Comparison of ENCODE assay signal across 20 cellular contexts in the genomic region with DNA sequence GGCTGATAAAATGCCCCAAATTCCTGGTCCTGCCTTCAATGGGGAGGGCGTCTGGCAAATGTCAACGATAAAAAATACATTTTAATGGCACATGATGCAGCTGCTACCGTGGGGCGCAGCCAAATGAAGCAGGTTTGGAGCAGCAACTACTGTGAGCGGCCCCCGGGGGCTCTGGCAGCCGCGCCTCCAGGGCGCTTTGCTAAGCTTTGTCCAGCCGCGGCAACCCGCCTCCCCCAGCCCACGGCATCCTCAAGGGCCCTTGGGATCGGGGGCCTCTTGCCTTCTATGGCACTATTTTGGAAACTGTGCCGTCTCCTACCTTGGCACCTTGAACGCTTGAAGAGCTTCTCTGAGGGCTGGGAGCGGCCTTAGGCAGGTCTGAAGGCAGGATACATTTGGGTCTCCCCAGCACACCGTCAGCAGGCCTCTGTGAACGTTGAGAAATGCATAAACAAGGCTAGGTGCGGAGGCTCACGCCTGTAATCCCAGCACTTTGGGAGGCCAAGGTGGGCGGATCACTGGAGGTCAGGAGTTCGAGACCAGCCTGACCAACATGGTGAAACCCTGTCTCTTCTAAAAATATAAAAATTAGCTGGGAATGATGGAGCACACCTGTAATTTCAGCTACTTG. TPM values are rescaled to one million over a fixed set of nuclear protein-coding genes. Genes with fewer than 3 reads are reported as not detected.
DNase-seq lines count a peak whose midpoint lies in the region; ATAC-seq and TF ChIP-seq lines count a peak whose summit lies in the region.
"Had no signal": no experiment of that assay in that cellular context is flagged by ENCODE, and none has a peak within 500 bp of the region (broad histone marks: within the 10 kb centered on the region; RNA-seq: fewer than 3 reads in every experiment).

No MANE protein-coding gene starts in this region.

- no peak overlapping the region for H3K27ac Mint-ChIP-seq in chondrocyte (ENCODE audit: unreplicated experiment)
- H3K27ac Mint-ChIP-seq in CD4-positive, alpha-beta T cell = no peak overlapping the region

- ATAC-seq in IMR-90 (ENCODE audit: low read depth) = no peak
- ATAC-seq in CD4-positive, alpha-beta T cell (ENCODE audit: poor library complexity) = no peak
- ATAC-seq: K562 had no signal

- peaks cover 9% of the 10 kb centered on the region for H3K4me1 Mint-ChIP-seq in chondrocyte (ENCODE audit: low read depth)
- H3K4me1 Mint-ChIP-seq in CD4-positive, alpha-beta T cell (ENCODE audit: low read depth) = no peaks in the 10 kb centered on the region

- intact Hi-C loops in IMR-90 (cut with micrococcal nuclease) = no loop called here
- intact Hi-C loops in spleen (cut with DNase I; ENCODE audit: low total_unique reads) = no loop called here
- intact Hi-C loops in ascending aorta (cut with DNase I) = no loop called here
- intact Hi-C loops in CD4-positive, alpha-beta T cell (cut with DNase I, micrococcal nuclease) = no loop called here

- no peak overlapping the region for H2BK20ac ChIP-seq in IMR-90 (ENCODE audit: low read depth, low read length)

- no peak overlapping the region for H2BK15ac ChIP-seq in IMR-90 (ENCODE audit: low read depth, low read length)

- no peak overlapping the region for H3K18ac ChIP-seq in IMR-90 (ENCODE audit: low read depth, low read length)

- no peak overlapping the region for H3K4me3 ChIP-seq in IMR-90 (ENCODE audit: insufficient read depth, low read depth, low read length)
- H3K4me3 ChIP-seq in spleen = no peak overlapping the region
- H3K4me3 ChIP-seq in ascending aorta = no peak overlapping the region
- H3K4me3 ChIP-seq: K562 had no signal

- H3K4me1 ChIP-seq in IMR-90 (ENCODE audit: control insufficient read depth, insufficient read depth, low read length) (peaks cover 10% of the 10 kb centered on the region), spleen (no peaks in the 10 kb centered on the region), ascending aorta (no peaks in the 10 kb centered on the region)

- 71% methylated on average over 14 of the region's 23 CpGs; no CpG with 5 or more reads in 1 of the 2 experiments for WGBS in IMR-90 (ENCODE audit: extremely low coverage in 2 of 2, insufficient read length in 1 of 2), 2 experiments
- 62 to 73% (median 65%) methylated on average over 13 to 23 of the region's 23 CpGs for WGBS in spleen, 5 donors

- H3K4me3 Mint-ChIP-seq in chondrocyte (ENCODE audit: unreplicated experiment) = no peak overlapping the region
- no peak overlapping the region for H3K4me3 Mint-ChIP-seq in CD4-positive, alpha-beta T cell

- H4K5ac ChIP-seq in IMR-90 (ENCODE audit: low read depth, low read length) = no peak overlapping the region

- no peaks in the 10 kb centered on the region for H4K20me1 ChIP-seq in IMR-90 (ENCODE audit: insufficient read depth, low read length)

- in situ Hi-C loops in IMR-90 (cut with MboI; ENCODE audit: low sequenced_read_pairs) = no loop called here

- no peak for TF ChIP-seq POLR2A in IMR-90 (IDR thresholded peaks at IDR 0.05; ENCODE audit: low read depth, low read length)
- no peak for TF ChIP-seq POLR2A in spleen (IDR thresholded peaks at IDR 0.05)

- DNase-seq in IMR-90 (no peak), chondrocyte (ENCODE audit: low spot score) (peak; percentile 64), left kidney (ENCODE audit: low read depth, low spot score) (peak; percentile 35), spleen (peak; percentile 58), ascending aorta (ENCODE audit: low spot score in 2 of 2) (no peak), SKM-1 (lab: John Stamatoyannopoulos, UW; ENCODE audit: unreplicated experiment) (no peak)
- no peak for DNase-seq in stimulated activated CD4-positive, alpha-beta T cell treated with anti-CD3 and anti-CD28 coated beads, Interleukin-2, amount 100 ng/mL, for 24 hours
- DNase-seq in CD4-positive, alpha-beta T cell = no peak
- DNase-seq: HCEC 1CT, MV-4-11, NCI-H1417, NCI-H187 treated with DMSO at 0.1 percent for 48 hours, NCI-H2171, NCI-H446, NCI-H69, OCI-M1, RPMI8226, SIG-M5 had no signal

- peaks cover 14% of the 10 kb centered on the region for H3K9me1 ChIP-seq in IMR-90 (ENCODE audit: insufficient read depth, low read length)

- H3K56ac ChIP-seq in IMR-90 (ENCODE audit: extremely low read depth, insufficient read depth, low read length) = no peak overlapping the region

- TF ChIP-seq CTCF in IMR-90 (conservative IDR thresholded peaks at IDR 0.05; ENCODE audit: low read depth, low read length) (no peak), chondrocyte (IDR thresholded peaks at IDR 0.05) (no peak), spleen (IDR thresholded peaks at IDR 0.05 in 8 of 11, conservative IDR thresholded peaks at IDR 0.05 in 3 of 11) (no peak), ascending aorta (IDR thresholded peaks at IDR 0.05) (no peak)
- TF ChIP-seq CTCF in CD4-positive, alpha-beta T cell (IDR thresholded peaks at IDR 0.05) = no peak

- peaks cover 13% of the 10 kb centered on the region for H3K27me3 Mint-ChIP-seq in chondrocyte (ENCODE audit: low read depth)
- peaks cover 20% of the 10 kb centered on the region for H3K27me3 Mint-ChIP-seq in CD4-positive, alpha-beta T cell

- no peak overlapping the region for H2AFZ ChIP-seq in IMR-90 (replicated peaks; ENCODE audit: low read length, poor library complexity)

- no peak for TF ChIP-seq RAD21 in IMR-90 (IDR thresholded peaks at IDR 0.05; ENCODE audit: low read length)

- H3K9ac ChIP-seq in IMR-90 (ENCODE audit: low read depth, low read length) = no peak overlapping the region

- CTCF ChIA-PET in IMR-90 (lab: Yijun Ruan, JAX) = no interaction called here
- CTCF ChIA-PET in CD4-positive, alpha-beta T cell (lab: Charles Lee) = no interaction called here

- no peak overlapping the region for H4K8ac ChIP-seq in IMR-90 (ENCODE audit: low read depth in 2 of 2, low read length in 2 of 2)

- H3K9me3 Mint-ChIP-seq in chondrocyte (ENCODE audit: low read depth) = no peaks in the 10 kb centered on the region
- H3K9me3 Mint-ChIP-seq in CD4-positive, alpha-beta T cell = no peaks in the 10 kb centered on the region

- H3K9me3 ChIP-seq in IMR-90 (ENCODE audit: control insufficient read depth, insufficient read depth, low read length) (no peaks in the 10 kb centered on the region), spleen (no peaks in the 10 kb centered on the region), ascending aorta (no peaks in the 10 kb centered on the region)
- no peaks in the 10 kb centered on the region for H3K9me3 ChIP-seq in CD4-positive, alpha-beta T cell (ENCODE audit: control insufficient read depth, low read length)
- H3K9me3 ChIP-seq: Caco-2 had no signal

- H3K4me2 ChIP-seq in IMR-90 (ENCODE audit: low read depth, low read length) = no peak overlapping the region

- no peak overlapping the region for H2AK9ac ChIP-seq in IMR-90 (replicated peaks; ENCODE audit: low read depth, low read length, poor library complexity)

- H2BK120ac ChIP-seq in IMR-90 (ENCODE audit: low read depth, low read length) = 0 out of 2 replicates have a peak overlapping the region, but pooled peaks have one; percentile 38

- H3K36me3 Mint-ChIP-seq in chondrocyte (ENCODE audit: low read depth) = no peaks in the 10 kb centered on the region
- no peaks in the 10 kb centered on the region for H3K36me3 Mint-ChIP-seq in CD4-positive, alpha-beta T cell (ENCODE audit: low read depth)

- no TSS peak for BruUV-seq in IMR-90 (replicated peaks; lab: Mats Ljungman, UMichigan)

- peak overlapping the region; percentile 31; the same call in 1 of the 2 replicates for H2AK5ac ChIP-seq in IMR-90 (ENCODE audit: low read depth, low read length)

- H3K36me3 ChIP-seq in IMR-90 (ENCODE audit: control insufficient read depth, insufficient read depth, low read length) (no peaks in the 10 kb centered on the region), spleen (no peaks in the 10 kb centered on the region), ascending aorta (no peaks in the 10 kb centered on the region)

- H3K23ac ChIP-seq in IMR-90 (ENCODE audit: low read depth, low read length) = no peak overlapping the region

- no peaks in the 10 kb centered on the region for H3K79me1 ChIP-seq in IMR-90 (ENCODE audit: low read depth in 1 of 2, low read length in 2 of 2)

- H2BK5ac ChIP-seq in IMR-90 (ENCODE audit: low read depth, low read length, poor library complexity, severe bottlenecking) = no peak overlapping the region

- no peak overlapping the region for H4K91ac ChIP-seq in IMR-90 (ENCODE audit: insufficient read depth, low read depth, low read length)

- dilution Hi-C loops in IMR-90 (cut with HindIII; ENCODE audit: low sequenced_read_pairs, unreplicated experiment) = no loop called here

- H3K14ac ChIP-seq in IMR-90 (replicated peaks; ENCODE audit: low read depth, low read length) = no peak overlapping the region

- H3K4ac ChIP-seq in IMR-90 (ENCODE audit: low read depth, low read length) = no peak overlapping the region

- peaks cover 3% of the 10 kb centered on the region for H3K27me3 ChIP-seq in IMR-90 (ENCODE audit: control insufficient read depth, insufficient read depth, low read length)
- peaks cover 0 to 62% (median 13%) of the 10 kb centered on the region in 7 donors for H3K27me3 ChIP-seq in spleen (replicated peaks in 1 of 7)
- H3K27me3 ChIP-seq in ascending aorta = no peaks in the 10 kb centered on the region
- peaks cover 10% of the 10 kb centered on the region for H3K27me3 ChIP-seq in CD4-positive, alpha-beta T cell (ENCODE audit: control insufficient read depth, insufficient read depth, low read length)

- POLR2A ChIA-PET in IMR-90 (lab: Charles Lee; ENCODE audit: unreplicated experiment) = no interaction called here
- POLR2A ChIA-PET in CD4-positive, alpha-beta T cell (lab: Charles Lee) = no interaction called here

- no peak overlapping the region for H3K27ac ChIP-seq in IMR-90 (ENCODE audit: insufficient read depth, low read length)
- no peak overlapping the region for H3K27ac ChIP-seq in spleen
- H3K27ac ChIP-seq in ascending aorta = no peak overlapping the region
- H3K27ac ChIP-seq in CD4-positive, alpha-beta T cell (ENCODE audit: low read depth, low read length) = no peak overlapping the region

TF ChIP-seq in IMR-90, 13 proteins besides CTCF, POLR2A, EP300 and RAD21 (continues in another document):
- TF ChIP-seq CHD1 (IDR thresholded peaks at IDR 0.05; ENCODE audit: low read depth, low read length) (no peak), BHLHE40 (IDR thresholded peaks at IDR 0.05; ENCODE audit: low read depth, low read length) (no peak)
- TF ChIP-seq, protein P1, sequence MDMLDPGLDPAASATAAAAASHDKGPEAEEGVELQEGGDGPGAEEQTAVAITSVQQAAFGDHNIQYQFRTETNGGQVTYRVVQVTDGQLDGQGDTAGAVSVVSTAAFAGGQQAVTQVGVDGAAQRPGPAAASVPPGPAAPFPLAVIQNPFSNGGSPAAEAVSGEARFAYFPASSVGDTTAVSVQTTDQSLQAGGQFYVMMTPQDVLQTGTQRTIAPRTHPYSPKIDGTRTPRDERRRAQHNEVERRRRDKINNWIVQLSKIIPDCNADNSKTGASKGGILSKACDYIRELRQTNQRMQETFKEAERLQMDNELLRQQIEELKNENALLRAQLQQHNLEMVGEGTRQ (IDR thresholded peaks at IDR 0.05; ENCODE audit: low read depth, low read length) = no peak

RNA-seq across cellular contexts. Expression of gene TBX4, which starts 25.1 kb away (rescaled TPM):
- total RNA-seq in IMR-90 (2012; rRNA removed) (0.28 TPM in 1 of 2 replicates, not detected in the other), chondrocyte (not detected in 3 replicates), spleen (not detected), ascending aorta (not detected)
- polyA plus RNA-seq in IMR-90 (2012; rRNA removed) (0.05 TPM in 1 of 2 replicates, not detected in the other), spleen (not detected)
- polyA plus RNA-seq in IMR-90 (2012; cell fraction: cytosol; rRNA removed) = 0.04 TPM in 1 of 2 replicates, not detected in the other
- 0.12 and 0.23 TPM in 2 replicates for polyA plus RNA-seq in IMR-90 (2012; cell fraction: nucleus; rRNA removed; ENCODE audit: low replicate concordance)
- not detected for total RNA-seq in CD4-positive, alpha-beta T cell
- total RNA-seq: K562 had no signal
- polyA plus RNA-seq: K562 had no signal

Comparison
In these comparisons a context has a peak if more than half of its experiments do, and no peak if none do; other contexts are left out.
1. DNase-seq: peak in chondrocyte (single experiment), left kidney (single experiment) and spleen (single experiment); none in IMR-90 (single experiment), ascending aorta (0 of 2), stimulated activated CD4-positive, alpha-beta T cell treated with anti-CD3 and anti-CD28 coated beads, Interleukin-2, amount 100 ng/mL, for 24 hours (0 of 2), CD4-positive, alpha-beta T cell (0 of 10) and SKM-1 (single experiment).